ENCODE assay signal across 19 cellular contexts in the genomic region with DNA sequence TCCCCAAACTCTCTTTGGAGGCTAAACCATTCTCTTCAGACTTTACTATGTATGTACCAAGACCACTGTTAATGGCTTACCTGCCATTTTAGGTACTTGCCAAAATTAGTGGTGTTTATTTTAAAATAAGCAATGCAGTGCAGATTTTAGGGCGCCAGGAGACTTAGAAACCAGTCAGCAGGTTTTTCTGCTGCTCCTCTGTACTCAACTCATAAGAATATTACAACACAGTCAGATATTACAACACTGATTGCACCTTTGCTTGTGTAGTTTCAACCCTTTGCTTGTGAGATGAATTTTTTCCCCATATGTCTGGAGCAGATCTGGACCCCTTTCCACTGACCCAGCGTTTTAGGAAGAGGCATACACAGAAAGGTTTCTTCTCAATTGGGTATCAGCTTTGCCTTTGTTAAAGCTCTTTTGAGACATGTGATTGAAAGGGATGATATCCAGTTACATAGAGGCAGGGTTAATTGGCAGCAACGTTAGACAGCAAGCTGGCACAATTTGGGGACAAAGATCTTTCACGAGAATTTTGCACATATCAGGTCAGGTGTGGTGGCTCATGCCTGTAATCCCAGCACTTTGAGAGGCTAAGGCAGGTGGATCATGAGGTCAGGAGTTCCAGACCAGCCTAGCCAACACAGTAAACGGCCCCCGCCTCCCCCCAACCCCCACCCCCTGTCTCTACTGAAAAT.
"Had no signal": no experiment of that assay in that cellular context is flagged by ENCODE, and none has a peak within 500 bp of the region (broad histone marks: within the 10 kb centered on the region; RNA-seq: fewer than 3 reads in every experiment).

No MANE protein-coding gene starts in this region.

- H3K4me3 ChIP-seq: ascending aorta, breast epithelium, coronary artery, heart left ventricle, left lung, tibial artery had no signal

- H3K9me3 Mint-ChIP-seq: nephron progenitor cell had no signal

- H3K27ac ChIP-seq: ascending aorta, breast epithelium, coronary artery, heart left ventricle, tibial artery had no signal

- H3K9me3 ChIP-seq: ascending aorta, breast epithelium, heart left ventricle, left lung, tibial artery had no signal

- H3K4me1 ChIP-seq: ascending aorta, breast epithelium had no signal

- H3K27ac Mint-ChIP-seq: nephron progenitor cell had no signal

- DNase-seq: activated naive CD4-positive, alpha-beta T cell; heart left ventricle; kidney; left lung; nephron progenitor cell; occipital lobe; posterior cingulate gyrus; retina; stimulated activated CD8-positive, alpha-beta memory T cell treated with anti-CD3 and anti-CD28 coated beads, Interleukin-4, amount 100 ng/mL, for 48 hours; stimulated activated naive CD8-positive, alpha-beta T cell treated with anti-CD3 and anti-CD28 coated beads, Interleukin-15, Interleukin-2, amounts not matched to agents 100 U/mL and 50 U/mL, for 24 hours; substantia nigra; tibial artery had no signal

- H3K4me3 Mint-ChIP-seq: nephron progenitor cell had no signal

- FAIRE-seq: endometrium, frontal cortex, kidney, urothelium cell line had no signal

- ATAC-seq: activated CD4-positive, CD25-positive, alpha-beta regulatory T cell treated with anti-CD3 and anti-CD28 coated beads, Interleukin-2, amount 50 U/mL, for 24 hours; heart left ventricle; left lung; stimulated activated naive CD8-positive, alpha-beta T cell treated with anti-CD3 and anti-CD28 coated beads, Interleukin-15, Interleukin-2, amounts not matched to agents 100 U/mL and 50 U/mL, for 24 hours had no signal

- H3K27me3 ChIP-seq: ascending aorta, breast epithelium, heart left ventricle, left lung, tibial artery had no signal
